In the genomic region with DNA sequence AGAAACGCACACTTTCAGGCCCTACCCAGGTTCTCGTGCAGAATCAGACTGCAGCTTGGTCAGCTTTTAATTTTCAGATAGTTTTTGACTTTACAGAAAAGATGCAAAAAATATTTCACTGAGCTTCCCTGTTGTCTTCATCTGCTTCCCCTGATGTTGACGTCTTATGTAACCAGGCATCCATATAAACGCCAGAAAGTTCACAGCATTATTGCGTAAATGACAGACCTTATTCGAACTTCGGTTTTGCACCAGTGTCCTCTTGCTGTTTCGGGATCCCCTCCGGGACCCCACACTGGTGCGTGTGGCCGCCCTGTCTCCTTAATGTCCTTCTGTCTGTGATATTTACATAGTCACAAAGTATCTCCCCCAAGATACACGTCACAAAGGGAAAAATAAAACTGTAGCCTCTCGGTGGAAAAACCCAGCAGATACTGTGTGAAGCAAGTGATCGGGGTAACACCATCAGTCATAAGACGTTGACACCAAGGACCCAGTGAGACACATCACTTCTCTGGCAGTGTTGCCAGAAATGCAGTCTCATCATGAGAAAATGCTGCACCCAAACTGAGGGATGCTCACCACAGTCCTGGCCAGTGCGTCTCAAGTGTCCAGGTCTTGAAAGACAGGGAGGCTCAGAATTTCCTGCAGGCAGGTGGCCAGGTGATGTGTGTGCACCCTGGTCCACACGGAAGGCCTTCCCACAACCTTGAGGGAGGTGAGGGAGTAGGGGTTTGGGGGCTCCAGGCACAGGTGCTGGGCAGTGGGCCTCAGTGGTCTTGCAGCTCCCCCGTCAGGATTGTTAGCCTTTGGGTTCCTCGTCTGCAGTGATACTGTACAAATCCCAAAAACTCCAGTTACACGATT, we compare ENCODE assay signal across 10 cellular contexts. TPM values are rescaled to one million over a fixed set of nuclear protein-coding genes. Genes with fewer than 3 reads are reported as not detected.
DNase-seq lines count a peak whose midpoint lies in the region; ATAC-seq, FAIRE-seq and TF ChIP-seq lines count a peak whose summit lies in the region.
"Had no signal": no experiment of that assay in that cellular context is flagged by ENCODE, and none has a peak within 500 bp of the region (broad histone marks: within the 10 kb centered on the region; RNA-seq: fewer than 3 reads in every experiment).

No MANE protein-coding gene starts in this region.

- H3K4me3 Mint-ChIP-seq in CD14-positive monocyte = peak overlapping the region; percentile 81 to 84
- H3K4me3 Mint-ChIP-seq in naive thymus-derived CD4-positive, alpha-beta T cell = peak overlapping the region; percentile 77 to 93 (median 86)

- peak overlapping the region; percentile 76 for H3K4me2 ChIP-seq in MM.1S (ENCODE audit: low read depth, low read length)

- H3K27ac ChIP-seq in MM.1S (ENCODE audit: low read length) (peak overlapping the region; percentile 99), caudate nucleus (ENCODE audit: low read depth, low read length) (peak overlapping the region; percentile 72)
- peak overlapping the region; percentile 77 for H3K27ac ChIP-seq in naive thymus-derived CD4-positive, alpha-beta T cell (ENCODE audit: low read depth, low read length)

- H3K36me3 ChIP-seq in MM.1S (replicated peaks; ENCODE audit: insufficient read depth, low read length) = no peaks in the 10 kb centered on the region
- H3K36me3 ChIP-seq in naive thymus-derived CD4-positive, alpha-beta T cell (ENCODE audit: control insufficient read depth in 2 of 3, insufficient read depth in 3 of 3, low read length in 3 of 3) = peaks cover 0 to 21% (median 0%) of the 10 kb centered on the region in 3 experiments

- no peak overlapping the region for H2AFZ ChIP-seq in MM.1S (ENCODE audit: low read length)

- FAIRE-seq in GM12892 (lab: Jason Lieb, UNC) = no peak

- no peaks in the 10 kb centered on the region for H3K9me3 ChIP-seq in MM.1S (replicated peaks; ENCODE audit: insufficient read depth, low read length)
- H3K9me3 ChIP-seq in naive thymus-derived CD4-positive, alpha-beta T cell (ENCODE audit: control insufficient read depth in 2 of 3, low read length in 3 of 3) = no peaks in the 10 kb centered on the region

- TF ChIP-seq CTCF in CD14-positive monocyte (IDR thresholded peaks at IDR 0.05) = no peak
- no peak for TF ChIP-seq CTCF in MM.1S (IDR thresholded peaks at IDR 0.05; ENCODE audit: low read length)

- CTCF ChIA-PET in naive thymus-derived CD4-positive, alpha-beta T cell (lab: Charles Lee) = no interaction called here

- peaks cover 17% of the 10 kb centered on the region for H3F3A ChIP-seq in MM.1S (ENCODE audit: insufficient read depth, low read length)

- peak; percentile 86 for DNase-seq in CD14-positive monocyte (ENCODE audit: low spot score)
- DNase-seq in MM.1S = no peak
- DNase-seq in caudate nucleus (lab: John Stamatoyannopoulos, UW) = no peak
- no peak for DNase-seq in naive thymus-derived CD4-positive, alpha-beta T cell
- no peak for DNase-seq in sciatic nerve (ENCODE audit: low spot score)
- DNase-seq in GM12892 (ENCODE audit: insufficient read length) = no peak

- no peaks in the 10 kb centered on the region for H3K9me2 ChIP-seq in MM.1S (replicated peaks; ENCODE audit: insufficient read depth, low read length)

- POLR2A ChIA-PET in naive thymus-derived CD4-positive, alpha-beta T cell (lab: Charles Lee) = interaction anchor here (0.6 to 0.8 kb wide), 3 partner anchors 190 to 1701 kb away, joined by 3 read pairs; a partner anchor contains a TSS

- peak overlapping the region; percentile 40 for H3K4me3 ChIP-seq in MM.1S (ENCODE audit: low read length)
- H3K4me3 ChIP-seq in naive thymus-derived CD4-positive, alpha-beta T cell (ENCODE audit: low read length) = peak overlapping the region; percentile 50

- H3K4me1 ChIP-seq in MM.1S (ENCODE audit: low read length) = peaks cover 28% of the 10 kb centered on the region
- peaks cover 30 to 74% of the 10 kb centered on the region in 2 donors for H3K4me1 ChIP-seq in naive thymus-derived CD4-positive, alpha-beta T cell (ENCODE audit: control insufficient read depth in 2 of 2, insufficient read depth in 2 of 2, low read length in 2 of 2)

- no peak for TF ChIP-seq POLR2A in GM12892 (IDR thresholded peaks at IDR 0.05; ENCODE audit: low read depth, low read length)

- peak overlapping the region; percentile 96 to 100 (median 97) for H3K27ac Mint-ChIP-seq in CD14-positive monocyte
- peak overlapping the region; percentile 93 to 97 (median 96) for H3K27ac Mint-ChIP-seq in naive thymus-derived CD4-positive, alpha-beta T cell

- H3K79me2 ChIP-seq in MM.1S (ENCODE audit: low read length) = peaks cover 81% of the 10 kb centered on the region

- intact Hi-C loops in CD14-positive monocyte (cut with micrococcal nuclease) = loop anchor here in 1 of 2 donors (1.0 to 10.0 kb wide), 3 partner anchors 8 to 749 kb away; a partner anchor contains a TSS
- intact Hi-C loops in naive thymus-derived CD4-positive, alpha-beta T cell (cut with micrococcal nuclease) = loop anchor here (1.0 to 10.0 kb wide), 4 partner anchors 482 to 749 kb away; a partner anchor contains a TSS
- intact Hi-C loops in sciatic nerve (cut with DNase I) = no loop called here

- H3K27me3 ChIP-seq in MM.1S (replicated peaks; ENCODE audit: insufficient read depth, low read length) = no peaks in the 10 kb centered on the region
- H3K27me3 ChIP-seq in naive thymus-derived CD4-positive, alpha-beta T cell (ENCODE audit: control insufficient read depth in 2 of 2, insufficient read depth in 2 of 2, low read length in 2 of 2) = no peaks in the 10 kb centered on the region

- no peak for ATAC-seq in naive thymus-derived CD4-positive, alpha-beta T cell
- ATAC-seq in sciatic nerve (no peak), GM21390 (IDR thresholded peaks at IDR 0.05; ENCODE audit: unreplicated experiment) (no peak), GM21717 (IDR thresholded peaks at IDR 0.05; ENCODE audit: unreplicated experiment) (no peak)
- ATAC-seq: HCT116 had no signal

- peaks cover 0 to 2% (median 0%) of the 10 kb centered on the region in 7 donors for H3K9me3 Mint-ChIP-seq in CD14-positive monocyte
- H3K9me3 Mint-ChIP-seq in naive thymus-derived CD4-positive, alpha-beta T cell = no peaks in the 10 kb centered on the region

- peaks cover 0 to 6% (median 1%) of the 10 kb centered on the region in 3 donors for H3K27me3 Mint-ChIP-seq in CD14-positive monocyte (ENCODE audit: low read depth in 3 of 3)
- peaks cover 0 to 2% (median 0%) of the 10 kb centered on the region in 5 donors for H3K27me3 Mint-ChIP-seq in naive thymus-derived CD4-positive, alpha-beta T cell

- peak overlapping the region; percentile 74 for H3K9ac ChIP-seq in MM.1S (ENCODE audit: low read length)

- H3K36me3 Mint-ChIP-seq in CD14-positive monocyte = peaks cover 31 to 37% of the 10 kb centered on the region in 2 donors
- peaks cover 0 to 27% (median 9%) of the 10 kb centered on the region in 5 donors for H3K36me3 Mint-ChIP-seq in naive thymus-derived CD4-positive, alpha-beta T cell

- no peaks in the 10 kb centered on the region for H4K20me1 ChIP-seq in MM.1S (ENCODE audit: insufficient read depth, low read length)

- H3K4me1 Mint-ChIP-seq in CD14-positive monocyte = peaks cover 81% of the 10 kb centered on the region
- peaks cover 46 to 92% (median 75%) of the 10 kb centered on the region in 7 donors for H3K4me1 Mint-ChIP-seq in naive thymus-derived CD4-positive, alpha-beta T cell

RNA-seq across cellular contexts. Expression of a gene that starts 4.3 kb away (rescaled TPM):
- polyA plus RNA-seq in CD14-positive monocyte = 10 to 100 TPM; 10.1 to 11.7 TPM
- total RNA-seq in naive thymus-derived CD4-positive, alpha-beta T cell = 10 to 100 TPM; 43.6 to 81.2 (median 68.5) TPM
- polyA plus RNA-seq in naive thymus-derived CD4-positive, alpha-beta T cell = 10 to 100 TPM; 17.2 to 28.9 TPM
- total RNA-seq in sciatic nerve = 32.3 TPM
- 14.5 TPM for polyA plus RNA-seq in GM12892 (2012; ENCODE audit: missing spikeins)

RNA-seq across cellular contexts. Expression of a gene that starts 19.2 kb away (rescaled TPM):
- not detected for polyA plus RNA-seq in CD14-positive monocyte
- not detected for total RNA-seq in naive thymus-derived CD4-positive, alpha-beta T cell
- not detected for polyA plus RNA-seq in naive thymus-derived CD4-positive, alpha-beta T cell
- not detected for total RNA-seq in sciatic nerve
- polyA plus RNA-seq in GM12892 (2012; ENCODE audit: missing spikeins) = not detected
- total RNA-seq: lower leg skin had no signal
